In genomic region chr3:76501315-76501714, GRCh38 we compare ENCODE assay signal across 36 cellular contexts.
"Had no signal": no experiment of that assay in that cellular context is flagged by ENCODE, and none has a peak within 500 bp of the region (broad histone marks: within the 10 kb centered on the region; RNA-seq: fewer than 3 reads in every experiment).

No MANE protein-coding gene starts in this region.

- H3K27ac Mint-ChIP-seq: activated B cell treated with CpG ODN at 0.5 μM for 24 hours; activated CD8-positive, alpha-beta T cell treated with anti-CD3 and anti-CD28 coated beads for 36 hours; activated naive CD8-positive, alpha-beta T cell; activated T-helper 17 cell treated with anti-CD3 and anti-CD28 coated beads, Interleukin-2, amount 50 U/mL, for 72 hours; brain; effector memory CD8-positive, alpha-beta T cell; T-helper 17 cell; T-helper 2 cell treated with Interferon-gamma antibody and Interleukin-4, amounts not matched to agents 5 μg/mL and 100 μg/mL, for 36 hours had no signal

- H3K4me1 ChIP-seq: adrenal gland, breast epithelium, esophagus muscularis mucosa, gastrocnemius medialis had no signal

- H3K4me3 ChIP-seq: adrenal gland, breast epithelium, cardiac muscle cell, esophagus muscularis mucosa, gastrocnemius medialis, heart right ventricle had no signal

- H3K9me3 ChIP-seq: adrenal gland, breast epithelium, esophagus muscularis mucosa, gastrocnemius medialis had no signal

- FAIRE-seq: colon had no signal

- ATAC-seq: activated CD4-positive, CD25-positive, alpha-beta regulatory T cell treated with anti-CD3 and anti-CD28 coated beads, Interleukin-2, amount 50 U/mL, for 24 hours; activated CD8-positive, alpha-beta T cell treated with anti-CD3 and anti-CD28 coated beads for 36 hours; activated T-cell treated with anti-CD3 and anti-CD28 coated beads, Interleukin-2, amount 50 U/mL, for 4 hours; activated T-helper 17 cell treated with anti-CD3 and anti-CD28 coated beads, Interleukin-2, amount 50 U/mL, for 72 hours; effector memory CD8-positive, alpha-beta T cell; gastrocnemius medialis; heart right ventricle; T-helper 17 cell had no signal

- H3K4me3 Mint-ChIP-seq: activated B cell treated with CpG ODN at 0.5 μM for 24 hours; activated CD8-positive, alpha-beta T cell treated with anti-CD3 and anti-CD28 coated beads for 36 hours; activated naive CD8-positive, alpha-beta T cell; activated T-cell treated with anti-CD3 and anti-CD28 coated beads, Interleukin-2, amount 50 U/mL, for 4 hours; activated T-helper 17 cell treated with anti-CD3 and anti-CD28 coated beads, Interleukin-2, amount 50 U/mL, for 72 hours; brain; central memory CD8-positive, alpha-beta T cell; effector memory CD8-positive, alpha-beta T cell; T-helper 17 cell; T-helper 2 cell treated with Interferon-gamma antibody and Interleukin-4, amounts not matched to agents 5 μg/mL and 100 μg/mL, for 36 hours had no signal

- H3K4me1 Mint-ChIP-seq: activated B cell treated with CpG ODN at 0.5 μM for 24 hours; activated T-helper 17 cell treated with anti-CD3 and anti-CD28 coated beads, Interleukin-2, amount 50 U/mL, for 72 hours; brain; central memory CD8-positive, alpha-beta T cell; T-helper 17 cell had no signal

- H3K27me3 Mint-ChIP-seq: activated B cell treated with CpG ODN at 0.5 μM for 24 hours; activated CD8-positive, alpha-beta T cell treated with anti-CD3 and anti-CD28 coated beads for 36 hours; activated naive CD8-positive, alpha-beta T cell; activated T-helper 17 cell treated with anti-CD3 and anti-CD28 coated beads, Interleukin-2, amount 50 U/mL, for 72 hours; brain; central memory CD8-positive, alpha-beta T cell; effector memory CD8-positive, alpha-beta T cell; T-helper 17 cell had no signal

- H3K9me3 Mint-ChIP-seq: brain had no signal

- DNase-seq: activated B cell treated with CpG ODN at 0.5 μM for 24 hours; activated CD4-positive, alpha-beta T cell treated with anti-CD3 and anti-CD28 coated beads for 48 hours; activated CD4-positive, alpha-beta T cell treated with anti-CD3 and anti-CD28 coated beads, Interleukin-2, amount 50 U/mL, for 1 hour; activated CD4-positive, alpha-beta T cell treated with anti-CD3 and anti-CD28 coated beads, Interleukin-2, amount 50 U/mL, for 48 hours; activated CD8-positive, alpha-beta memory T cell treated with anti-CD3 and anti-CD28 coated beads for 24 hours; activated CD8-positive, alpha-beta T cell treated with anti-CD3 and anti-CD28 coated beads for 36 hours; activated effector memory CD4-positive, alpha-beta T cell treated with Interleukin-2 at 50 U/mL for 16 hours; activated gamma-delta T cell treated with Interleukin-2 at 50 U/mL for 16 hours; activated naive CD4-positive, alpha-beta T cell treated with anti-CD3 and anti-CD28 coated beads, Interleukin-2, amount 50 U/mL, for 16 hours; activated naive CD4-positive, alpha-beta T cell treated with Interleukin-2 at 50 U/mL for 16 hours; activated T-cell treated with anti-CD3 and anti-CD28 coated beads, Interleukin-2, amount 50 U/mL, for 4 hours; adrenal gland; amygdala; aorta; cortex of kidney; dermis blood vessel endothelial cell; effector CD4-positive, alpha-beta T cell; effector memory CD8-positive, alpha-beta T cell; erythroblast; gastrocnemius medialis; heart right ventricle; T-helper 1 cell; T-helper 17 cell; T1000; WERI-Rb-1 had no signal

- H3K27ac ChIP-seq: adrenal gland, breast epithelium, cardiac muscle cell, esophagus muscularis mucosa, foreskin keratinocyte, gastrocnemius medialis, heart right ventricle, WERI-Rb-1 had no signal

- H3K27me3 ChIP-seq: adrenal gland, breast epithelium, cardiac muscle cell, esophagus muscularis mucosa, foreskin keratinocyte, gastrocnemius medialis, heart right ventricle had no signal

- H3K36me3 Mint-ChIP-seq: activated naive CD8-positive, alpha-beta T cell; brain had no signal

- H3K36me3 ChIP-seq: adrenal gland, breast epithelium, cardiac muscle cell, esophagus muscularis mucosa, gastrocnemius medialis, heart right ventricle, WERI-Rb-1 had no signal
